8 cellular contexts compared by ENCODE assay signal in the genomic region with DNA sequence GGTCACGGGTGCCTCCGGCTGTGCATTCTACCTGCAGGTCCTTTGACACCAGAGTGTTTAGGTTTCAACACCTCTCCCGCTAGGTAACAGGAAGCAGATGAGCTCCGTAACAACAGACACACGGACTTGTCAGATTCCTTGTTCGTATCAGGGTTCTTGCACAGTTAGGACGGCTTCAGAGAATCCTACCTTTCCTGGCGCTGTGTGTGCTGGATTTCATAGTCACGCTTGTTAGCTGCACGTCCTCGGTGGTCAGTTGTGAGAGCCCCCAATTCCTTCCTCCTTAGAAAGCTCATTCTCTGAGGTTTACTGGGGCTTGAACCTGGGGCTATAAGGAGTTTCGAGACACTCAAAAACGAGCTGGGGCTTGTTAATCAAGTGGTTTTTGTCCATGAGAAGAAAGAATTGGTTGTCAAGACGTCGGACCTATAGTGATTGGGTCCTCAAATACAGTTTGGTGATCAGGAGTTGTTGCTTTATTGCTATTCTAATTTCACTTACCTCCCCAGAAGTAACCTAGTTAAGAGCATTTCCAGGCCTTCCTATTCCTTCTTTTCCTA. TPM values are rescaled to one million over a fixed set of nuclear protein-coding genes. Genes with fewer than 3 reads are reported as not detected.
DNase-seq lines count a peak whose midpoint lies in the region; ATAC-seq and TF ChIP-seq lines count a peak whose summit lies in the region.

No MANE protein-coding gene starts in this region.

- no peak for TF ChIP-seq CTCF in HFF-Myc (IDR thresholded peaks at IDR 0.05; ENCODE audit: low read depth, low read length, missing control alignments)

- H3K9ac ChIP-seq in BLaER1 treated with 17β-estradiol and CSF1 and Interleukin-3, amounts not matched to agents 10 nM and 100 nM, result peak overlapping the region; percentile 87 to 96 (median 90)
- H3K9ac ChIP-seq in stomach smooth muscle (ENCODE audit: low read length in 2 of 2), result peak overlapping the region; percentile 78 to 89

- peak overlapping the region; percentile 70 to 86 (median 80) for H3K4me3 ChIP-seq in BLaER1 treated with 17β-estradiol and CSF1 and Interleukin-3, amounts not matched to agents 10 nM and 100 nM
- H3K4me3 ChIP-seq in HFF-Myc (replicated peaks; ENCODE audit: low read depth, low read length), result peak overlapping the region; percentile 61
- H3K4me3 ChIP-seq in stomach smooth muscle (ENCODE audit: low read length in 2 of 2), result peak overlapping the region; percentile 61 to 93

- peaks cover 0 to 28% (median 7%) of the 10 kb centered on the region in 11 experiments; a peak in 9 of 22 replicates for H4K20me1 ChIP-seq in BLaER1 treated with 17β-estradiol and CSF1 and Interleukin-3, amounts not matched to agents 10 nM and 100 nM

- H3K4me2 ChIP-seq in BLaER1 treated with 17β-estradiol and CSF1 and Interleukin-3, amounts not matched to agents 10 nM and 100 nM, result peak overlapping the region; percentile 87 to 98 (median 95)

- H3K27ac Mint-ChIP-seq in activated naive CD4-positive, alpha-beta T cell treated with anti-CD3 and anti-CD28 coated beads, Interleukin-2, amount 50 U/mL, for 72 hours, result peak overlapping the region; percentile 100
- H3K27ac Mint-ChIP-seq in immature natural killer cell, result peak overlapping the region; percentile 91 to 99 (median 97)

- H3K36me3 ChIP-seq in BLaER1 treated with 17β-estradiol and CSF1 and Interleukin-3, amounts not matched to agents 10 nM and 100 nM, result peaks cover 17 to 40% (median 30%) of the 10 kb centered on the region in 11 experiments
- peaks cover 12% of the 10 kb centered on the region in 2 donors for H3K36me3 ChIP-seq in stomach smooth muscle (ENCODE audit: control insufficient read depth in 2 of 2, insufficient read depth in 2 of 2, low read length in 2 of 2)

- no peaks in the 10 kb centered on the region for H3K9me3 Mint-ChIP-seq in activated naive CD4-positive, alpha-beta T cell treated with anti-CD3 and anti-CD28 coated beads, Interleukin-2, amount 50 U/mL, for 72 hours
- no peaks in the 10 kb centered on the region for H3K9me3 Mint-ChIP-seq in immature natural killer cell

- no peaks in the 10 kb centered on the region for H3K9me3 ChIP-seq in BLaER1 treated with 17β-estradiol and CSF1 and Interleukin-3, amounts not matched to agents 10 nM and 100 nM (replicated peaks in 1 of 11)
- H3K9me3 ChIP-seq in stomach smooth muscle (ENCODE audit: control insufficient read depth in 2 of 2, low read length in 2 of 2), result no peaks in the 10 kb centered on the region

- DNase-seq in HFF-Myc (ENCODE audit: extremely low read depth, low read depth) (no peak), immature natural killer cell (no peak), amniotic stem cell (lab: John Stamatoyannopoulos, UW) (no peak), OCI-M1 (lab: John Stamatoyannopoulos, UW) (no peak)
- DNase-seq in activated naive CD4-positive, alpha-beta T cell treated with anti-CD3 and anti-CD28 coated beads, Interleukin-2, amount 50 U/mL, for 72 hours (ENCODE audit: low spot score in 2 of 2), result no peak

- peaks cover 33 to 53% (median 44%) of the 10 kb centered on the region in 10 experiments for H3K4me1 ChIP-seq in BLaER1 treated with 17β-estradiol and CSF1 and Interleukin-3, amounts not matched to agents 10 nM and 100 nM
- peaks cover 37% of the 10 kb centered on the region for H3K4me1 ChIP-seq in stomach smooth muscle (ENCODE audit: control insufficient read depth, insufficient read depth, low read length)

- no peaks in the 10 kb centered on the region for H3K27me3 ChIP-seq in BLaER1 treated with 17β-estradiol and CSF1 and Interleukin-3, amounts not matched to agents 10 nM and 100 nM
- no peaks in the 10 kb centered on the region for H3K27me3 ChIP-seq in stomach smooth muscle (ENCODE audit: control insufficient read depth in 1 of 2, insufficient read depth in 2 of 2, low read length in 2 of 2)

- peaks cover 42 to 47% of the 10 kb centered on the region in 2 donors for H3K36me3 Mint-ChIP-seq in activated naive CD4-positive, alpha-beta T cell treated with anti-CD3 and anti-CD28 coated beads, Interleukin-2, amount 50 U/mL, for 72 hours
- peaks cover 6 to 12% (median 8%) of the 10 kb centered on the region in 3 donors for H3K36me3 Mint-ChIP-seq in immature natural killer cell

- peaks cover 0 to 13% (median 11%) of the 10 kb centered on the region in 3 donors for H3K27me3 Mint-ChIP-seq in immature natural killer cell (ENCODE audit: low read depth in 3 of 3)

- H3K4me3 Mint-ChIP-seq in immature natural killer cell, result peak overlapping the region; percentile 98 to 100 (median 99)

- H3K4me1 Mint-ChIP-seq in immature natural killer cell, result peaks cover 35 to 39% of the 10 kb centered on the region in 2 donors

- ATAC-seq in activated naive CD4-positive, alpha-beta T cell treated with anti-CD3 and anti-CD28 coated beads, Interleukin-2, amount 50 U/mL, for 72 hours, result no peak
- ATAC-seq in GM21360 (IDR thresholded peaks at IDR 0.05; ENCODE audit: unreplicated experiment), result no peak

- peak overlapping the region; percentile 74 to 97 (median 94) for H3K27ac ChIP-seq in BLaER1 treated with 17β-estradiol and CSF1 and Interleukin-3, amounts not matched to agents 10 nM and 100 nM
- peak overlapping the region; percentile 94 for H3K27ac ChIP-seq in stomach smooth muscle (ENCODE audit: low read length)

RNA-seq across cellular contexts. Expression of gene DDB2, which starts 0.7 kb away (rescaled TPM):
- 100 to 1,000 TPM; 194 to 486 TPM for total RNA-seq in activated naive CD4-positive, alpha-beta T cell treated with anti-CD3 and anti-CD28 coated beads, Interleukin-2, amount 50 U/mL, for 72 hours
- polyA plus RNA-seq in immature natural killer cell, result 10 to 100 TPM; 27.4 to 39.3 (median 35.4) TPM

RNA-seq across cellular contexts. Expression of gene PACSIN3, which starts 29.2 kb away (rescaled TPM):
- total RNA-seq in activated naive CD4-positive, alpha-beta T cell treated with anti-CD3 and anti-CD28 coated beads, Interleukin-2, amount 50 U/mL, for 72 hours, result 10 to 100 TPM; 10.5 to 17.1 TPM
- under 1 TPM in 1 of 3 donors, not detected in 2; 0.48 TPM for polyA plus RNA-seq in immature natural killer cell

RNA-seq across cellular contexts. Expression of gene ACP2, which starts 33.2 kb away (rescaled TPM):
- 10 to 100 TPM in 1 of 2 donors, 1 to 10 TPM in 1; 8.0 to 12.7 TPM for total RNA-seq in activated naive CD4-positive, alpha-beta T cell treated with anti-CD3 and anti-CD28 coated beads, Interleukin-2, amount 50 U/mL, for 72 hours
- polyA plus RNA-seq in immature natural killer cell, result 10 to 100 TPM in 2 of 3 donors, 1 to 10 TPM in 1; 6.6 to 20.1 (median 19.2) TPM

RNA-seq across cellular contexts. Expression of gene ARFGAP2, which starts 38.8 kb away (rescaled TPM):
- 100 to 1,000 TPM in 1 of 2 donors, 10 to 100 TPM in 1; 84.8 to 125 TPM for total RNA-seq in activated naive CD4-positive, alpha-beta T cell treated with anti-CD3 and anti-CD28 coated beads, Interleukin-2, amount 50 U/mL, for 72 hours
- polyA plus RNA-seq in immature natural killer cell, result 100 to 1,000 TPM; 103 to 137 (median 121) TPM

RNA-seq across cellular contexts. Expression of gene NR1H3, which starts 42.4 kb away (rescaled TPM):
- total RNA-seq in activated naive CD4-positive, alpha-beta T cell treated with anti-CD3 and anti-CD28 coated beads, Interleukin-2, amount 50 U/mL, for 72 hours, result 10 to 100 TPM in 1 of 2 donors, 1 to 10 TPM in 1; 6.9 to 11.1 TPM
- 10 to 100 TPM; 14.8 to 20.3 (median 19.8) TPM for polyA plus RNA-seq in immature natural killer cell
